In the genomic region with DNA sequence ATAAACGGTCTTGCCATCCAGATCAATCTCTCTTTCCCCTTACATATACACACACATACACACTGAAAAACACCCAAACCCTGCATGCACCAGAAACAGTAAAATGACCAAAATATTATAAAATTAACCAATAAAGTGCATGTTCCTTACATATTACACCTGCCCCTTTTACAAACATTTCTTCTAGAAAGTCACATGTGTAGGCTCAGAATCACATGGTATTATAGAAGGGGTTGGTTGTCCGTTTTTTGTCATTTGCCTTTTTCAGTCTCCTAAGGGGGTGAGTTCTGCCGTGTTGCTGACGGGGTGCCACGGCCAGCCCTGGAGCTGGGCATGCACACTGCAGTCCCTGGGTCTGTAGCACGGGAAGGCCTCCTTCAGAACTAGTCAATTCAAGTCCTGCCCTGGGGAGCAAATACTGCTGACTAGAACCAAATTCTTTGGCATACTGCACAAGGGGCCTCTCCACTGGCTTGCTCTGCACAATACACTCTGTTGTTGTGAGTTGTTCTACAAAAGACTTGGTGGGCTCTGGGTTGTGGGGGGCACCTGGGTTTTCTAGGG, we compare ENCODE assay signal across 15 cellular contexts. TPM values are rescaled to one million over a fixed set of nuclear protein-coding genes. Genes with fewer than 3 reads are reported as not detected.
DNase-seq lines count a peak whose midpoint lies in the region; ATAC-seq, FAIRE-seq and TF ChIP-seq lines count a peak whose summit lies in the region.
"Had no signal": no experiment of that assay in that cellular context is flagged by ENCODE, and none has a peak within 500 bp of the region (broad histone marks: within the 10 kb centered on the region; RNA-seq: fewer than 3 reads in every experiment).

No MANE protein-coding gene starts in this region.

- TF ChIP-seq POLR2A in HepG2 (IDR thresholded peaks at IDR 0.05; ENCODE audit: insufficient read depth in 1 of 2, low read depth in 2 of 2, low read length in 2 of 2) (no peak), right lobe of liver (IDR thresholded peaks at IDR 0.05) (no peak), thyroid gland (IDR thresholded peaks at IDR 0.05) (no peak)

- TF ChIP-seq CTCF in HepG2 (CRISPR knock-in tag; IDR thresholded peaks at IDR 0.05), result no peak
- TF ChIP-seq CTCF in right lobe of liver (IDR thresholded peaks at IDR 0.05), result no peak
- no peak for TF ChIP-seq CTCF in thyroid gland (IDR thresholded peaks at IDR 0.05)

- in situ Hi-C loops in HepG2 (cut with HindIII; ENCODE audit: extremely low pct_ligation_motif_present, low pct_unique_long_range_greater_than_20kb), result loop anchor here (10.0 kb wide), 1 partner anchor 304 kb away; a partner anchor contains a TSS

- TF ChIP-seq EP300 in HepG2 (IDR thresholded peaks at IDR 0.05; ENCODE audit: low read depth in 2 of 2, low read length in 2 of 2) (no peak), HepG2 (CRISPR knock-in tag; IDR thresholded peaks at IDR 0.05; ENCODE audit: borderline replicate concordance) (no peak)

- no peak for ATAC-seq in HepG2
- no peak for ATAC-seq in right lobe of liver
- ATAC-seq in activated T-helper 17 cell treated with anti-CD3 and anti-CD28 coated beads, Interleukin-2, amount 50 U/mL, for 72 hours (replicated peaks), result no peak
- ATAC-seq in naive thymus-derived CD8-positive, alpha-beta T cell, result no peak
- no peak for ATAC-seq in HG03045 (IDR thresholded peaks at IDR 0.05; ENCODE audit: unreplicated experiment)
- ATAC-seq in GM19395 (IDR thresholded peaks at IDR 0.05; ENCODE audit: unreplicated experiment), result no peak

- H3K9ac ChIP-seq in HepG2 (ENCODE audit: insufficient read depth, low read depth, low read length), result no peak overlapping the region

- H3K4me2 ChIP-seq in HepG2 (ENCODE audit: low read depth, low read length), result no peak overlapping the region

- CTCF ChIA-PET in HepG2 (lab: Yijun Ruan, JAX; ENCODE audit: low intra/inter-chr PET ratio, low total read pairs), result no interaction called here

- H3K4me3 Mint-ChIP-seq in activated T-helper 17 cell treated with anti-CD3 and anti-CD28 coated beads, Interleukin-2, amount 50 U/mL, for 72 hours, result no peak overlapping the region
- peak overlapping the region in 1 of 10 donors; percentile 56 for H3K4me3 Mint-ChIP-seq in naive thymus-derived CD8-positive, alpha-beta T cell

- no peak overlapping the region for H2AFZ ChIP-seq in HepG2 (ENCODE audit: low read length)

- H3K27ac ChIP-seq in HepG2 (ENCODE audit: extremely low read length, insufficient read depth, low read length) (no peak overlapping the region), right lobe of liver (no peak overlapping the region), thyroid gland (peak overlapping the region; percentile 33 to 90 (median 85))

- TF ChIP-seq RAD21 in HepG2 (CRISPR knock-in tag; IDR thresholded peaks at IDR 0.05), result no peak

- POLR2A ChIA-PET in HepG2 (lab: Yijun Ruan, JAX), result no interaction called here
- POLR2A ChIA-PET in naive thymus-derived CD8-positive, alpha-beta T cell (lab: Charles Lee), result no interaction called here

- no peaks in the 10 kb centered on the region for H4K20me1 ChIP-seq in HepG2 (ENCODE audit: insufficient read depth, low read length)

- H3K4me1 ChIP-seq in HepG2 (ENCODE audit: insufficient read depth, low read length) (no peaks in the 10 kb centered on the region), right lobe of liver (no peaks in the 10 kb centered on the region), thyroid gland (peaks cover 50 to 80% of the 10 kb centered on the region in 2 donors)

- no peaks in the 10 kb centered on the region for H3K9me3 Mint-ChIP-seq in activated T-helper 17 cell treated with anti-CD3 and anti-CD28 coated beads, Interleukin-2, amount 50 U/mL, for 72 hours
- no peaks in the 10 kb centered on the region for H3K9me3 Mint-ChIP-seq in naive thymus-derived CD8-positive, alpha-beta T cell
- H3K9me3 Mint-ChIP-seq: CD8-positive, alpha-beta memory T cell had no signal

- H3K9me3 ChIP-seq in HepG2 (ENCODE audit: low read length), result no peaks in the 10 kb centered on the region
- H3K9me3 ChIP-seq in right lobe of liver, result no peaks in the 10 kb centered on the region
- no peaks in the 10 kb centered on the region for H3K9me3 ChIP-seq in thyroid gland

- H3K27me3 Mint-ChIP-seq in activated T-helper 17 cell treated with anti-CD3 and anti-CD28 coated beads, Interleukin-2, amount 50 U/mL, for 72 hours, result no peaks in the 10 kb centered on the region
- H3K27me3 Mint-ChIP-seq in naive thymus-derived CD8-positive, alpha-beta T cell, result no peaks in the 10 kb centered on the region
- H3K27me3 Mint-ChIP-seq: CD8-positive, alpha-beta memory T cell had no signal

- no TSS peak for BruUV-seq in HepG2 (replicated peaks; lab: Mats Ljungman, UMichigan)

- H3K36me3 ChIP-seq in HepG2 (replicated peaks in 1 of 2; ENCODE audit: control insufficient read depth in 1 of 2, insufficient read depth in 2 of 2, low read length in 2 of 2) (peaks cover 7 to 25% of the 10 kb centered on the region in 2 experiments; a peak in 4 of 5 replicates), right lobe of liver (peaks cover 0 to 16% (median 2%) of the 10 kb centered on the region in 4 donors), thyroid gland (peaks cover 3 to 15% of the 10 kb centered on the region in 2 donors)

- H3K36me3 Mint-ChIP-seq in activated T-helper 17 cell treated with anti-CD3 and anti-CD28 coated beads, Interleukin-2, amount 50 U/mL, for 72 hours (ENCODE audit: low read depth), result peaks cover 76% of the 10 kb centered on the region
- peaks cover 0 to 81% (median 11%) of the 10 kb centered on the region in 3 donors for H3K36me3 Mint-ChIP-seq in naive thymus-derived CD8-positive, alpha-beta T cell

- no peak for DNase-seq in HepG2 (ENCODE audit: low spot score)
- DNase-seq in right lobe of liver, result no peak
- DNase-seq in naive thymus-derived CD8-positive, alpha-beta T cell, result no peak
- DNase-seq in thyroid gland, result peak; percentile 64 to 71
- DNase-seq: CD8-positive, alpha-beta memory T cell; DMS79; HCEC 1CT; NCI-H187; NCI-H69; Right ventricle myocardium superior had no signal

- H3K4me3 ChIP-seq in HepG2 (replicated peaks in 1 of 3; ENCODE audit: insufficient read depth in 1 of 3, low read depth in 2 of 3, low read length in 3 of 3) (no peak overlapping the region), right lobe of liver (no peak overlapping the region), thyroid gland (replicated peaks in 1 of 3) (no peak overlapping the region)

- peak overlapping the region; percentile 93 for H3K27ac Mint-ChIP-seq in activated T-helper 17 cell treated with anti-CD3 and anti-CD28 coated beads, Interleukin-2, amount 50 U/mL, for 72 hours
- peak overlapping the region in 8 of 10 donors; percentile 28 to 81 (median 64) for H3K27ac Mint-ChIP-seq in naive thymus-derived CD8-positive, alpha-beta T cell

- no peak for FAIRE-seq in HepG2 (lab: Jason Lieb, UNC)
- FAIRE-seq: D721Med, RCC 7860 had no signal

- H3K27me3 ChIP-seq in HepG2 (ENCODE audit: control insufficient read depth in 1 of 2, insufficient read depth in 2 of 2, low read length in 2 of 2), result no peaks in the 10 kb centered on the region
- H3K27me3 ChIP-seq in right lobe of liver, result no peaks in the 10 kb centered on the region
- no peaks in the 10 kb centered on the region for H3K27me3 ChIP-seq in thyroid gland

- intact Hi-C loops in HepG2 (cut with micrococcal nuclease; ENCODE audit: unreplicated experiment), result no loop called here
- intact Hi-C loops in right lobe of liver (cut with DNase I), result no loop called here
- intact Hi-C loops in thyroid gland (cut with DNase I), result loop anchor here (10.0 kb wide), 1 partner anchor 64 kb away; no protein-coding TSS in a partner anchor

- 97% methylated on average over 6 of the region's 6 CpGs for WGBS in HepG2 (ENCODE audit: low lambda C conversion rate)
- 88% methylated on average over 6 of the region's 6 CpGs for WGBS in right lobe of liver (ENCODE audit: insufficient coverage, low coverage, low lambda C conversion rate, missing lambda C conversion rate)
- WGBS in thyroid gland, 2 donors, result 47 to 56% methylated on average over 6 of the region's 6 CpGs

- no peaks in the 10 kb centered on the region for H3K79me2 ChIP-seq in HepG2 (ENCODE audit: insufficient read depth, low read length)

- H3K4me1 Mint-ChIP-seq in activated T-helper 17 cell treated with anti-CD3 and anti-CD28 coated beads, Interleukin-2, amount 50 U/mL, for 72 hours, result peaks cover 22% of the 10 kb centered on the region
- H3K4me1 Mint-ChIP-seq in naive thymus-derived CD8-positive, alpha-beta T cell, result peaks cover 17 to 27% (median 23%) of the 10 kb centered on the region in 4 donors

RNA-seq across cellular contexts. Expression of a gene that starts 8.0 kb away (rescaled TPM):
- 0.42 TPM in 1 of 2 replicates, not detected in the other for total RNA-seq in HepG2 (2016; rRNA removed; fragmentation: Illumina TruSeq; extraction: Trizol)
- 0.10 TPM in 1 of 2 replicates, not detected in the other for total RNA-seq in HepG2 (2016; cell fraction: cytosol; rRNA removed; fragmentation: Illumina TruSeq; extraction: Trizol; ENCODE audit: low read depth)
- 0.15 and 0.39 TPM in 2 replicates for total RNA-seq in HepG2 (2016; cell fraction: insoluble cytoplasmic fraction; rRNA removed; fragmentation: Illumina TruSeq; extraction: Trizol)
- 0.14 TPM in 1 of 2 replicates, not detected in the other for total RNA-seq in HepG2 (2016; cell fraction: membrane; rRNA removed; fragmentation: Illumina TruSeq; extraction: Trizol)
- 0.38 and 0.71 TPM in 2 replicates for total RNA-seq in HepG2 (2016; cell fraction: nucleus; rRNA removed; fragmentation: Illumina TruSeq; extraction: Trizol)
- 0.82 and 1.2 TPM in 2 replicates for polyA plus RNA-seq in HepG2 (2011; rRNA removed)
- polyA plus RNA-seq in HepG2 (2011; cell fraction: cytosol; rRNA removed), result 0.20 and 0.22 TPM in 2 replicates
- polyA plus RNA-seq in HepG2 (2011; cell fraction: nucleus; rRNA removed), result 10.2 and 12.8 TPM in 2 replicates
- 0.16 and 0.25 TPM in 2 replicates for polyA plus RNA-seq in HepG2 (2012)
- 0.12 TPM in 1 of 2 replicates, not detected in the other for polyA plus RNA-seq in HepG2 (2016; cell fraction: cytosol; fragmentation: Illumina TruSeq; extraction: Trizol; ENCODE audit: low read depth)
- polyA plus RNA-seq in HepG2 (2016; cell fraction: insoluble cytoplasmic fraction; fragmentation: Illumina TruSeq; extraction: Trizol; ENCODE audit: low read depth), result 0.20 TPM in 1 of 2 replicates, not detected in the other
- polyA plus RNA-seq in HepG2 (2016; cell fraction: membrane; fragmentation: Illumina TruSeq; extraction: Trizol; ENCODE audit: low read depth), result not detected in 2 replicates
- polyA plus RNA-seq in HepG2 (2016; cell fraction: nucleus; fragmentation: Illumina TruSeq; extraction: Trizol; ENCODE audit: insufficient read depth, low read depth), result 0.96 and 2.4 TPM in 2 replicates
- polyA minus RNA-seq in HepG2 (2011; rRNA and poly(A)+ RNA removed; ENCODE audit: low replicate concordance), result 4.6 TPM in 1 of 2 replicates, not detected in the other
- not detected in 2 replicates for polyA minus RNA-seq in HepG2 (2011; cell fraction: cytosol; rRNA and poly(A)+ RNA removed)
- 0.50 and 0.52 TPM in 2 replicates for polyA minus RNA-seq in HepG2 (2011; cell fraction: nucleus; rRNA and poly(A)+ RNA removed)
- 1 to 10 TPM in 2 of 6 experiments, under 1 TPM in 4; 0.37 to 5.1 (median 0.81) TPM for total RNA-seq in right lobe of liver
- total RNA-seq in activated T-helper 17 cell treated with anti-CD3 and anti-CD28 coated beads, Interleukin-2, amount 50 U/mL, for 72 hours, result 10 to 100 TPM in 1 of 2 donors, 1 to 10 TPM in 1; 2.5 to 12.0 TPM
- 1 to 10 TPM; 1.6 to 2.2 TPM for total RNA-seq in naive thymus-derived CD8-positive, alpha-beta T cell
- polyA plus RNA-seq in naive thymus-derived CD8-positive, alpha-beta T cell, result under 1 TPM in 2 of 3 donors, not detected in 1; 0.22 to 0.36 TPM
- total RNA-seq in thyroid gland, result 100 to 1,000 TPM in 2 of 4 donors, 10 to 100 TPM in 2; 65.3 to 161 (median 99.2) TPM

RNA-seq across cellular contexts. Expression of a gene that starts 37.8 kb away (rescaled TPM):
- total RNA-seq in HepG2 (2016; rRNA removed; fragmentation: Illumina TruSeq; extraction: Trizol), result 1.6 and 1.7 TPM in 2 replicates
- total RNA-seq in HepG2 (2016; cell fraction: cytosol; rRNA removed; fragmentation: Illumina TruSeq; extraction: Trizol; ENCODE audit: low read depth), result 0.71 and 0.79 TPM in 2 replicates
- 0.76 and 1.6 TPM in 2 replicates for total RNA-seq in HepG2 (2016; cell fraction: insoluble cytoplasmic fraction; rRNA removed; fragmentation: Illumina TruSeq; extraction: Trizol)
- 1.5 and 1.9 TPM in 2 replicates for total RNA-seq in HepG2 (2016; cell fraction: membrane; rRNA removed; fragmentation: Illumina TruSeq; extraction: Trizol)
- 2.0 and 2.4 TPM in 2 replicates for total RNA-seq in HepG2 (2016; cell fraction: nucleus; rRNA removed; fragmentation: Illumina TruSeq; extraction: Trizol)
- polyA plus RNA-seq in HepG2 (2011; rRNA removed), result 1.8 and 2.2 TPM in 2 replicates
- 0.83 and 1.4 TPM in 2 replicates for polyA plus RNA-seq in HepG2 (2011; cell fraction: cytosol; rRNA removed)
- polyA plus RNA-seq in HepG2 (2011; cell fraction: nucleus; rRNA removed), result 9.9 and 14.7 TPM in 2 replicates
- polyA plus RNA-seq in HepG2 (2012), result 1.2 and 2.1 TPM in 2 replicates
- polyA plus RNA-seq in HepG2 (2016; cell fraction: cytosol; fragmentation: Illumina TruSeq; extraction: Trizol; ENCODE audit: low read depth), result 0.67 and 0.84 TPM in 2 replicates
- polyA plus RNA-seq in HepG2 (2016; cell fraction: insoluble cytoplasmic fraction; fragmentation: Illumina TruSeq; extraction: Trizol; ENCODE audit: low read depth), result 1.7 and 2.2 TPM in 2 replicates
- polyA plus RNA-seq in HepG2 (2016; cell fraction: membrane; fragmentation: Illumina TruSeq; extraction: Trizol; ENCODE audit: low read depth), result 1.7 and 1.9 TPM in 2 replicates
- polyA plus RNA-seq in HepG2 (2016; cell fraction: nucleus; fragmentation: Illumina TruSeq; extraction: Trizol; ENCODE audit: insufficient read depth, low read depth), result 6.1 and 8.4 TPM in 2 replicates
- 3.0 and 21.2 TPM in 2 replicates for polyA minus RNA-seq in HepG2 (2011; rRNA and poly(A)+ RNA removed; ENCODE audit: low replicate concordance)
- 1.5 and 1.8 TPM in 2 replicates for polyA minus RNA-seq in HepG2 (2011; cell fraction: cytosol; rRNA and poly(A)+ RNA removed)
- 0.75 and 1.8 TPM in 2 replicates for polyA minus RNA-seq in HepG2 (2011; cell fraction: nucleus; rRNA and poly(A)+ RNA removed)
- 1 to 10 TPM in 1 of 6 experiments, under 1 TPM in 5; 0.37 to 1.6 (median 0.88) TPM for total RNA-seq in right lobe of liver
- 10 to 100 TPM; 10.4 to 27.7 TPM for total RNA-seq in activated T-helper 17 cell treated with anti-CD3 and anti-CD28 coated beads, Interleukin-2, amount 50 U/mL, for 72 hours
- total RNA-seq in naive thymus-derived CD8-positive, alpha-beta T cell, result 1 to 10 TPM; 2.3 to 3.7 TPM
- polyA plus RNA-seq in naive thymus-derived CD8-positive, alpha-beta T cell, result under 1 TPM in 2 of 3 donors, not detected in 1; 0.25 to 0.32 TPM
- 1 to 10 TPM; 1.6 to 5.8 (median 3.1) TPM for total RNA-seq in thyroid gland

RNA-seq across cellular contexts. Expression of a gene that starts 41.3 kb away (rescaled TPM):
- total RNA-seq in HepG2 (2016; rRNA removed; fragmentation: Illumina TruSeq; extraction: Trizol) (12.9 and 14.2 TPM in 2 replicates), right lobe of liver (10 to 100 TPM in 2 of 6 experiments, 1 to 10 TPM in 4; 7.1 to 15.9 (median 8.7) TPM), thyroid gland (10 to 100 TPM; 35.7 to 71.7 (median 42.4) TPM)
- 6.7 and 9.1 TPM in 2 replicates for total RNA-seq in HepG2 (2016; cell fraction: cytosol; rRNA removed; fragmentation: Illumina TruSeq; extraction: Trizol; ENCODE audit: low read depth)
- 11.3 and 13.5 TPM in 2 replicates for total RNA-seq in HepG2 (2016; cell fraction: insoluble cytoplasmic fraction; rRNA removed; fragmentation: Illumina TruSeq; extraction: Trizol)
- 23.5 and 27.1 TPM in 2 replicates for total RNA-seq in HepG2 (2016; cell fraction: membrane; rRNA removed; fragmentation: Illumina TruSeq; extraction: Trizol)
- total RNA-seq in HepG2 (2016; cell fraction: nucleus; rRNA removed; fragmentation: Illumina TruSeq; extraction: Trizol), result 11.7 and 17.3 TPM in 2 replicates
- polyA plus RNA-seq in HepG2 (2011; rRNA removed), result 30.8 and 31.5 TPM in 2 replicates
- 17.1 and 24.2 TPM in 2 replicates for polyA plus RNA-seq in HepG2 (2011; cell fraction: cytosol; rRNA removed)
- 56.8 and 69.2 TPM in 2 replicates for polyA plus RNA-seq in HepG2 (2011; cell fraction: nucleus; rRNA removed)
- 15.9 and 22.4 TPM in 2 replicates for polyA plus RNA-seq in HepG2 (2012)
- polyA plus RNA-seq in HepG2 (2016; cell fraction: cytosol; fragmentation: Illumina TruSeq; extraction: Trizol; ENCODE audit: low read depth), result 12.0 and 13.0 TPM in 2 replicates
- 17.0 and 22.9 TPM in 2 replicates for polyA plus RNA-seq in HepG2 (2016; cell fraction: insoluble cytoplasmic fraction; fragmentation: Illumina TruSeq; extraction: Trizol; ENCODE audit: low read depth)
- 26.3 and 34.9 TPM in 2 replicates for polyA plus RNA-seq in HepG2 (2016; cell fraction: membrane; fragmentation: Illumina TruSeq; extraction: Trizol; ENCODE audit: low read depth)
- polyA plus RNA-seq in HepG2 (2016; cell fraction: nucleus; fragmentation: Illumina TruSeq; extraction: Trizol; ENCODE audit: insufficient read depth, low read depth), result 31.9 and 33.9 TPM in 2 replicates
- 51.4 and 110 TPM in 2 replicates for polyA minus RNA-seq in HepG2 (2011; rRNA and poly(A)+ RNA removed; ENCODE audit: low replicate concordance)
- polyA minus RNA-seq in HepG2 (2011; cell fraction: cytosol; rRNA and poly(A)+ RNA removed), result 17.5 and 20.2 TPM in 2 replicates
- polyA minus RNA-seq in HepG2 (2011; cell fraction: nucleus; rRNA and poly(A)+ RNA removed), result 22.8 and 25.5 TPM in 2 replicates
- total RNA-seq in activated T-helper 17 cell treated with anti-CD3 and anti-CD28 coated beads, Interleukin-2, amount 50 U/mL, for 72 hours, result 10 to 100 TPM; 52.4 to 65.7 TPM
- 10 to 100 TPM; 51.6 to 58.2 TPM for total RNA-seq in naive thymus-derived CD8-positive, alpha-beta T cell
- 10 to 100 TPM in 1 of 3 donors, 1 to 10 TPM in 2; 4.4 to 27.7 (median 6.7) TPM for polyA plus RNA-seq in naive thymus-derived CD8-positive, alpha-beta T cell

Comparison
In these comparisons a context has a peak if more than half of its experiments do, and no peak if none do; other contexts are left out.
1. DNase-seq: peak in thyroid gland (2 of 2); none in HepG2 (single experiment), right lobe of liver (0 of 3) and naive thymus-derived CD8-positive, alpha-beta T cell (0 of 10).
2. H3K27ac ChIP-seq: peak in thyroid gland (3 of 3); none in HepG2 (single experiment) and right lobe of liver (0 of 3).
3. RNA of a gene that starts 8.0 kb away (total RNA-seq): 65.3 to 161 TPM in thyroid gland; 2.5 to 12.0 TPM in activated T-helper 17 cell treated with anti-CD3 and anti-CD28 coated beads, Interleukin-2, amount 50 U/mL, for 72 hours, 1.6 to 2.2 TPM in naive thymus-derived CD8-positive, alpha-beta T cell, 0.37 to 5.1 TPM in right lobe of liver and 0.10 to 0.71 TPM in HepG2; every median in the first group is over 4 times any median in the second.